In genomic region chr1:31789259-31790065, GRCh38 we compare ENCODE assay signal across 8 cellular contexts. TPM values are rescaled to one million over a fixed set of nuclear protein-coding genes. Genes with fewer than 3 reads are reported as not detected.
DNase-seq lines count a peak whose midpoint lies in the region; ATAC-seq lines count a peak whose summit lies in the region.

No MANE protein-coding gene starts in this region.

- no peaks in the 10 kb centered on the region for H3K36me3 ChIP-seq in aorta (ENCODE audit: control insufficient read depth in 1 of 2, insufficient read depth in 2 of 2, low read length in 1 of 2)

- no peaks in the 10 kb centered on the region for H3K9me3 ChIP-seq in aorta (ENCODE audit: control insufficient read depth, low read length)

- H3K4me1 ChIP-seq in aorta (ENCODE audit: control insufficient read depth in 1 of 2, insufficient read depth in 2 of 2, low read length in 2 of 2): no peaks in the 10 kb centered on the region

- DNase-seq in ELF-1 (ENCODE audit: low read depth, low spot score) (peak; percentile 94), NCI-H187 (lab: John Stamatoyannopoulos, UW) (peak; percentile 68 to 76), T1000 (lab: John Stamatoyannopoulos, UW) (peak; percentile 91), astrocyte of the hippocampus (ENCODE audit: low read depth, low spot score) (peak; percentile 96), hypothalamus (lab: John Stamatoyannopoulos, UW) (peak; percentile 44 to 98 (median 89)), retina (peak; percentile 92), aorta (peak; percentile 97 to 99)

- intact Hi-C loops in aorta (cut with DNase I): loop anchor here (2.0 to 10.0 kb wide), 5 partner anchors 42 to 225 kb away; no protein-coding TSS in a partner anchor

- H3K27me3 ChIP-seq in aorta (ENCODE audit: control insufficient read depth in 1 of 2, insufficient read depth in 2 of 2, low read length in 1 of 2): no peaks in the 10 kb centered on the region

- peak overlapping the region; percentile 5 to 49 for H3K4me3 ChIP-seq in aorta (ENCODE audit: low read length in 2 of 2)

- 16 to 17% methylated on average over 20 to 26 of the region's 26 CpGs for WGBS in aorta, 2 donors

- ATAC-seq in HG02763 (IDR thresholded peaks at IDR 0.05; ENCODE audit: unreplicated experiment) (peak; percentile 53), aorta (ENCODE audit: low FRiP score) (peak; percentile 95)

- H3K27ac ChIP-seq in aorta (ENCODE audit: low read depth in 1 of 2, low read length in 2 of 2): no peak overlapping the region

RNA-seq across cellular contexts. Expression of gene ADGRB2, which starts 25.3 kb away (rescaled TPM):
- total RNA-seq in aorta: 1 to 10 TPM; 1.8 to 4.6 TPM
- polyA plus RNA-seq in aorta: 1 to 10 TPM; 1.8 to 2.4 TPM

RNA-seq across cellular contexts. Expression of gene SPOCD1, which starts 26.4 kb away (rescaled TPM):
- 1 to 10 TPM; 4.0 to 9.0 TPM for total RNA-seq in aorta
- 10 to 100 TPM in 1 of 2 donors, 1 to 10 TPM in 1; 1.4 to 12.3 TPM for polyA plus RNA-seq in aorta
